1 cellular context compared by ENCODE assay signal in the genomic region with DNA sequence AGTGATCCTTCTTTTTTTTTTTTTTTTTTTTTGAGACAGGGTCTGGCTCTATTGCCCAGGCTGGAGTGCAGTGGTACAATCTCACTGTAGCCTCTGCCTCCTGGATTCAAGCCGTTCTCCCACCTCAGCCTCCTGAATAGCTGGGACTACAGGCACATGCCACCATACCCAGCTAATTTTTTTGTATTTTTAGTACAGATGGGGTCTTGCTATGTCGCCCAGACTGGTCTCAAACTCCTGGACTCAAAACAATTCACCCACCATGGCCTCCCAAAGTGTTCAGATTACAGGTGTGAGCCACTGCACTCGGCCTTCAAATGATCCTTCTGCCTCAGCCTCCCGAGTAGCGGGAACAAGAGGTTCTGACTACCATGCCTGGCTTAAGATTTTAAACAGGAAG. TPM values are rescaled to one million over a fixed set of nuclear protein-coding genes. Genes with fewer than 3 reads are reported as not detected.
"Had no signal": no experiment of that assay in that cellular context is flagged by ENCODE, and none has a peak within 500 bp of the region (broad histone marks: within the 10 kb centered on the region; RNA-seq: fewer than 3 reads in every experiment).

No MANE protein-coding gene starts in this region.

RNA-seq across cellular contexts. Expression of a gene that starts 42.3 kb away (rescaled TPM):
- total RNA-seq: epithelial cell of proximal tubule had no signal
